Comparison of ENCODE assay signal across 10 cellular contexts in the genomic region with DNA sequence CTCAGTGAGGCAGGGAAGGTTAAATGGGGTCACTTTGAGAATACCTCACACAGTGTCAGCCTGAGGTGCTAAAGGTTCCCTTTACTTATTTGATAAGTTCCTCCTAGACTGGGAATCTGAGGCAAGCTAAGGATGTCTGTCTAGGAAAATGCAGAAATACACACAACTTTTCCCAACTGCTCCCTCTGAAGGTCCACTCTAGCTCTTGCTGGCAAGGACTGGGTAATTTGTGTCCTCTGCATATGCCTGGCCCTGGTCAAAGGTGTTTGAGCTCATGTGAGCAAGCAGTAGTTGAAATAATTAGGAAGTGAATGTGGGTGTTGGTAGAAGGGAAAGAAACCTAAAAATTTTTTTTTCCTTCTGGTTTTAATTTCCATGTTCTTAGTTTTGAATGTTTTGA. TPM values are rescaled to one million over a fixed set of nuclear protein-coding genes. Genes with fewer than 3 reads are reported as not detected.
DNase-seq lines count a peak whose midpoint lies in the region; ATAC-seq and TF ChIP-seq lines count a peak whose summit lies in the region.
"Had no signal": no experiment of that assay in that cellular context is flagged by ENCODE, and none has a peak within 500 bp of the region (broad histone marks: within the 10 kb centered on the region; RNA-seq: fewer than 3 reads in every experiment).

No MANE protein-coding gene starts in this region.

- H3K27ac ChIP-seq in sigmoid colon: peak overlapping the region; percentile 31 to 63 (median 51)
- H3K27ac ChIP-seq in CD8-positive, alpha-beta memory T cell (ENCODE audit: low read depth, low read length): no peak overlapping the region

- H3K27me3 Mint-ChIP-seq in CD8-positive, alpha-beta memory T cell: no peaks in the 10 kb centered on the region

- H3K27me3 ChIP-seq in sigmoid colon: no peaks in the 10 kb centered on the region
- no peaks in the 10 kb centered on the region for H3K27me3 ChIP-seq in CD8-positive, alpha-beta memory T cell (ENCODE audit: insufficient read depth, low read length, poor library complexity, severe bottlenecking)

- H3K4me3 Mint-ChIP-seq in CD8-positive, alpha-beta memory T cell: no peak overlapping the region

- no peaks in the 10 kb centered on the region for H3K9me3 ChIP-seq in sigmoid colon
- H3K9me3 ChIP-seq in CD8-positive, alpha-beta memory T cell (ENCODE audit: low read length): no peaks in the 10 kb centered on the region

- TF ChIP-seq POLR2A in sigmoid colon (IDR thresholded peaks at IDR 0.05): no peak

- TF ChIP-seq EP300 in sigmoid colon (IDR thresholded peaks at IDR 0.05): no peak

- peak; percentile 47 for DNase-seq in RKO (ENCODE audit: low spot score)
- peak; percentile 53 for DNase-seq in fibroblast of villous mesenchyme (ENCODE audit: low read depth)
- DNase-seq in sigmoid colon: no peak
- no peak for DNase-seq in NCI-H2081 treated with DMSO at 0.1 percent for 48 hours (lab: John Stamatoyannopoulos, UW)
- no peak for DNase-seq in CD8-positive, alpha-beta memory T cell
- DNase-seq in activated T-cell treated with anti-CD3 and anti-CD28 coated beads for 4 hours: no peak

- CTCF ChIA-PET in CD8-positive, alpha-beta memory T cell (lab: Charles Lee): no interaction called here

- H3K9me3 Mint-ChIP-seq in CD8-positive, alpha-beta memory T cell: no peaks in the 10 kb centered on the region

- H3K4me1 ChIP-seq in sigmoid colon: peaks cover 0 to 7% (median 3%) of the 10 kb centered on the region in 4 donors
- no peaks in the 10 kb centered on the region for H3K4me1 ChIP-seq in CD8-positive, alpha-beta memory T cell (ENCODE audit: insufficient read depth, low read length)

- POLR2A ChIA-PET in CD8-positive, alpha-beta memory T cell (lab: Charles Lee): no interaction called here

- peak; percentile 48 for ATAC-seq in GM21529 (IDR thresholded peaks at IDR 0.05; ENCODE audit: unreplicated experiment)
- no peak for ATAC-seq in GM18909 (IDR thresholded peaks at IDR 0.05; ENCODE audit: poor library complexity, unreplicated experiment)
- ATAC-seq: activated CD4-positive, CD25-positive, alpha-beta regulatory T cell treated with anti-CD3 and anti-CD28 coated beads, Interleukin-2, amount 50 U/mL, for 24 hours had no signal

- H3K4me3 ChIP-seq in fibroblast of villous mesenchyme (ENCODE audit: low read depth, low read length) (peak overlapping the region; percentile 55), sigmoid colon (peak overlapping the region in 2 of 4 donors; percentile 29 to 36)
- no peak overlapping the region for H3K4me3 ChIP-seq in CD8-positive, alpha-beta memory T cell (ENCODE audit: low read length)
- H3K4me3 ChIP-seq: skin epidermis had no signal

- H3K4me1 Mint-ChIP-seq in CD8-positive, alpha-beta memory T cell: peaks cover 32 to 40% (median 38%) of the 10 kb centered on the region in 3 donors

- peak overlapping the region in 2 of 8 donors; percentile 7 to 35 for H3K27ac Mint-ChIP-seq in CD8-positive, alpha-beta memory T cell

- no peaks in the 10 kb centered on the region for H3K36me3 ChIP-seq in sigmoid colon
- H3K36me3 ChIP-seq in CD8-positive, alpha-beta memory T cell (ENCODE audit: insufficient read depth, low read length): no peaks in the 10 kb centered on the region

- intact Hi-C loops in sigmoid colon (cut with DNase I): no loop called here

- peaks cover 0 to 8% (median 4%) of the 10 kb centered on the region in 3 donors for H3K36me3 Mint-ChIP-seq in CD8-positive, alpha-beta memory T cell

- TF ChIP-seq CTCF in fibroblast of villous mesenchyme (IDR thresholded peaks at IDR 0.05; ENCODE audit: insufficient read depth, low read depth, low read length) (peak; percentile 59), sigmoid colon (IDR thresholded peaks at IDR 0.05) (no peak)

RNA-seq across cellular contexts. Expression of gene TXLNG, which starts 21.3 kb away (rescaled TPM):
- total RNA-seq in fibroblast of villous mesenchyme (8.1 and 13.8 TPM in 2 replicates), sigmoid colon (10 to 100 TPM; 11.5 to 20.1 (median 13.2) TPM)
- 1 to 10 TPM; 3.9 to 7.4 (median 5.4) TPM for polyA plus RNA-seq in sigmoid colon
- 10 to 100 TPM; 22.4 to 23.3 TPM for total RNA-seq in CD8-positive, alpha-beta memory T cell
- polyA plus RNA-seq in CD8-positive, alpha-beta memory T cell: 18.3 TPM

Comparison
In these comparisons a context has a peak if more than half of its experiments do, and no peak if none do; other contexts are left out.
1. DNase-seq: peak in RKO (single experiment) and fibroblast of villous mesenchyme (single experiment); none in sigmoid colon (single experiment), NCI-H2081 treated with DMSO at 0.1 percent for 48 hours (single experiment), CD8-positive, alpha-beta memory T cell (0 of 5) and activated T-cell treated with anti-CD3 and anti-CD28 coated beads for 4 hours (single experiment).